ENCODE assay signal across 13 cellular contexts in the genomic region with DNA sequence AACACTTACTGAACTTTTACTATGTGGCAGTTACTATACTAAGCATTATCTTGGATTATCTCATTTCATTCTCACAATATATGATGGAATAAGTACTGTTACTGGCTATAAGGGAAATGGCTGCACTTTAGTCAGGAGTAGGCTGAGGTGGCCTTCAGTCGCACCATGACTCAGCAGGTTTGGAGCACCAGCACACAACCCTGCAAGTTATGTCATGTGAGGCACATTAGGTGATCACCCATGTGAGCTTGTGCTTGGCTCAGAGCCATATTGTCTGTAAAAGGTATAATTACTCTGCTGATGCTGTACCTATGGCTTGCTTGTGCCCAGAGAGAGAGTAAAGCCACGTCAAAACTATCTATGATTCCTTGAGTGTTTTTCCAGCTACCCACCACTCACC. TPM values are rescaled to one million over a fixed set of nuclear protein-coding genes. Genes with fewer than 3 reads are reported as not detected.
DNase-seq lines count a peak whose midpoint lies in the region; ATAC-seq, FAIRE-seq and TF ChIP-seq lines count a peak whose summit lies in the region.
"Had no signal": no experiment of that assay in that cellular context is flagged by ENCODE, and none has a peak within 500 bp of the region (broad histone marks: within the 10 kb centered on the region; RNA-seq: fewer than 3 reads in every experiment).

No MANE protein-coding gene starts in this region.

- CTCF ChIA-PET in PC-3 (lab: Charles Lee), result no interaction called here

- H3K9me1 ChIP-seq in keratinocyte (ENCODE audit: control insufficient read depth, extremely low read depth, insufficient read depth, low read length), result no peaks in the 10 kb centered on the region

- no peak overlapping the region for H2AFZ ChIP-seq in PC-3 (ENCODE audit: low read length)
- H2AFZ ChIP-seq in keratinocyte (ENCODE audit: control insufficient read depth, low read length), result no peak overlapping the region

- H4K20me1 ChIP-seq in PC-3 (ENCODE audit: low read length) (no peaks in the 10 kb centered on the region), keratinocyte (ENCODE audit: control insufficient read depth, extremely low read depth, insufficient read depth, low read length) (no peaks in the 10 kb centered on the region)

- ATAC-seq in GM19463 (IDR thresholded peaks at IDR 0.05; ENCODE audit: unreplicated experiment) (peak; percentile 65), PC-3 (no peak), HG03521 (IDR thresholded peaks at IDR 0.05; ENCODE audit: unreplicated experiment) (no peak)

- peak; percentile 50 to 95 (median 81) for DNase-seq in NCI-H1417 (lab: John Stamatoyannopoulos, UW)
- peak; percentile 23 for DNase-seq in PC-3
- DNase-seq in keratinocyte (ENCODE audit: low read depth, low spot score), result no peak
- DNase-seq in hepatic stellate cell (ENCODE audit: low spot score), result no peak
- DNase-seq in mesothelial cell of epicardium (ENCODE audit: low spot score in 2 of 2, unreplicated experiment in 2 of 2), result no peak
- DNase-seq in C1 segment of cervical spinal cord (lab: John Stamatoyannopoulos, UW), result no peak
- DNase-seq: DND-41, foreskin melanocyte, NCI-H524 treated with DMSO at 0.1 percent for 48 hours, uterus had no signal

- no peaks in the 10 kb centered on the region for H3K36me3 ChIP-seq in PC-3 (ENCODE audit: low read depth, low read length)
- H3K36me3 ChIP-seq in keratinocyte (ENCODE audit: control insufficient read depth in 2 of 2, extremely low read depth in 1 of 2, insufficient read depth in 2 of 2, low read length in 2 of 2), result no peaks in the 10 kb centered on the region
- H3K36me3 ChIP-seq: uterus had no signal

- POLR2A ChIA-PET in PC-3 (lab: Charles Lee; ENCODE audit: unreplicated experiment), result no interaction called here

- H3K79me2 ChIP-seq in PC-3 (ENCODE audit: low read length) (no peaks in the 10 kb centered on the region), keratinocyte (ENCODE audit: control insufficient read depth, insufficient read depth, low read length) (no peaks in the 10 kb centered on the region)

- peak; percentile 64 for FAIRE-seq in keratinocyte (lab: Jason Lieb, UNC)

- no peaks in the 10 kb centered on the region for H3K36me3 Mint-ChIP-seq in mesothelial cell of epicardium

- TF ChIP-seq CTCF in PC-3 (conservative IDR thresholded peaks at IDR 0.05; ENCODE audit: low read depth, low read length) (no peak), keratinocyte (optimal IDR thresholded peaks at IDR 0.05 in 1 of 3, IDR thresholded peaks at IDR 0.05 in 1 of 3, conservative IDR thresholded peaks at IDR 0.05 in 1 of 3; ENCODE audit: extremely low read depth in 1 of 3, insufficient read depth in 2 of 3, low read length in 3 of 3) (no peak), mesothelial cell of epicardium (IDR thresholded peaks at IDR 0.05; ENCODE audit: unreplicated experiment) (no peak)

- dilution Hi-C loops in keratinocyte (cut with MboI; ENCODE audit: extremely low pct_ligation_motif_present, low sequenced_read_pairs), result no loop called here

- H3K27ac ChIP-seq in PC-3 (ENCODE audit: low read length) (no peak overlapping the region), keratinocyte (ENCODE audit: control insufficient read depth, insufficient read depth, low read length) (no peak overlapping the region)
- H3K27ac ChIP-seq: uterus had no signal

- H3F3A ChIP-seq in PC-3 (ENCODE audit: low read length, unreplicated experiment), result no peaks in the 10 kb centered on the region

- peaks cover 5% of the 10 kb centered on the region for H3K9me3 Mint-ChIP-seq in mesothelial cell of epicardium
- H3K9me3 Mint-ChIP-seq: T-helper 2 cell treated with Interferon-gamma antibody and Interleukin-4, amounts not matched to agents 5 μg/mL and 100 μg/mL, for 36 hours had no signal

- H3K27me3 Mint-ChIP-seq in mesothelial cell of epicardium (ENCODE audit: low read depth), result no peaks in the 10 kb centered on the region

- H3K27me3 ChIP-seq in PC-3 (ENCODE audit: low read length) (no peaks in the 10 kb centered on the region), keratinocyte (ENCODE audit: control insufficient read depth, extremely low read depth, insufficient read depth, low read length) (no peaks in the 10 kb centered on the region)
- H3K27me3 ChIP-seq: uterus had no signal

- peaks cover 13% of the 10 kb centered on the region for H3K4me1 ChIP-seq in PC-3 (ENCODE audit: insufficient read depth, low read length)
- H3K4me1 ChIP-seq in keratinocyte (ENCODE audit: control insufficient read depth, extremely low read depth, insufficient read depth, low read length), result peaks cover 42% of the 10 kb centered on the region
- H3K4me1 ChIP-seq: uterus had no signal

- no peaks in the 10 kb centered on the region for H3K9me2 ChIP-seq in PC-3 (replicated peaks; ENCODE audit: low read length)

- H3K4me2 ChIP-seq in PC-3 (ENCODE audit: low read length) (no peak overlapping the region), keratinocyte (ENCODE audit: control insufficient read depth, extremely low read depth, insufficient read depth, low read depth, low read length) (peak overlapping the region; percentile 31)

- no TSS peak for BruUV-seq in PC-3 (replicated peaks; lab: Mats Ljungman, UMichigan)

- H3K9ac ChIP-seq in PC-3 (ENCODE audit: low read length), result no peak overlapping the region
- no peak overlapping the region for H3K9ac ChIP-seq in keratinocyte (ENCODE audit: control insufficient read depth, extremely low read depth, insufficient read depth, low read length)

- no peak overlapping the region for H3K4me3 Mint-ChIP-seq in mesothelial cell of epicardium
- H3K4me3 Mint-ChIP-seq: T-helper 2 cell treated with Interferon-gamma antibody and Interleukin-4, amounts not matched to agents 5 μg/mL and 100 μg/mL, for 36 hours had no signal

- intact Hi-C loops in PC-3 (cut with micrococcal nuclease), result no loop called here

- no peak overlapping the region for H3K27ac Mint-ChIP-seq in mesothelial cell of epicardium
- H3K27ac Mint-ChIP-seq: T-helper 2 cell treated with Interferon-gamma antibody and Interleukin-4, amounts not matched to agents 5 μg/mL and 100 μg/mL, for 36 hours had no signal

- H3K4me1 Mint-ChIP-seq in mesothelial cell of epicardium, result peaks cover 7% of the 10 kb centered on the region

- H3K9me3 ChIP-seq in PC-3 (ENCODE audit: low read length) (no peaks in the 10 kb centered on the region), keratinocyte (ENCODE audit: control insufficient read depth, low read depth, low read length) (no peaks in the 10 kb centered on the region)
- H3K9me3 ChIP-seq: uterus had no signal

- H3K4me3 ChIP-seq in PC-3 (ENCODE audit: low read length) (no peak overlapping the region), keratinocyte (ENCODE audit: control insufficient read depth in 2 of 3, extremely low read depth in 1 of 3, insufficient read depth in 2 of 3, low read depth in 1 of 3, low read length in 3 of 3) (no peak overlapping the region)
- H3K4me3 ChIP-seq: uterus had no signal

RNA-seq across cellular contexts. Expression of gene TIPARP, which starts 54.1 kb away (rescaled TPM):
- total RNA-seq in PC-3 (2014; rRNA removed) (84.7 and 85.5 TPM in 2 replicates), mesothelial cell of epicardium (25.6 to 28.5 TPM (median 27.2 TPM) in 3 replicates)
- 41.5 to 62.0 TPM (median 44.6 TPM) in 3 replicates for polyA plus RNA-seq in keratinocyte
- 22.3 TPM for polyA plus RNA-seq in keratinocyte (2011; ENCODE audit: low read depth)
- polyA plus RNA-seq in keratinocyte (2011; cell fraction: cytosol; rRNA removed), result 24.6 and 53.9 TPM in 2 replicates
- polyA plus RNA-seq in keratinocyte (2011; cell fraction: nucleus; rRNA removed), result 42.8 and 54.5 TPM in 2 replicates
- 42.8 and 45.7 TPM in 2 replicates for polyA plus RNA-seq in keratinocyte (2012; ENCODE audit: low replicate concordance)
- 45.3 to 110 TPM (median 47.2 TPM) in 3 replicates for polyA minus RNA-seq in keratinocyte
- 21.5 TPM for polyA minus RNA-seq in keratinocyte (2011; cell fraction: cytosol; rRNA and poly(A)+ RNA removed)
- polyA minus RNA-seq in keratinocyte (2011; cell fraction: nucleus; rRNA and poly(A)+ RNA removed), result 50.3 and 114 TPM in 2 replicates

Comparison
In these comparisons a context has a peak if more than half of its experiments do, and no peak if none do; other contexts are left out.
1. DNase-seq: peak in NCI-H1417 (3 of 3) and PC-3 (single experiment); none in keratinocyte (single experiment), hepatic stellate cell (single experiment), mesothelial cell of epicardium (0 of 2) and C1 segment of cervical spinal cord (0 of 14).